Comparison of ENCODE assay signal across 16 cellular contexts in genomic region chr11:96781082-96781481, GRCh38.
"Had no signal": no experiment of that assay in that cellular context is flagged by ENCODE, and none has a peak within 500 bp of the region (broad histone marks: within the 10 kb centered on the region; RNA-seq: fewer than 3 reads in every experiment).

No MANE protein-coding gene starts in this region.

- H3K4me3 ChIP-seq: neural progenitor cell, psoas muscle, right lobe of liver, testis had no signal

- H3K36me3 ChIP-seq: neural progenitor cell, right lobe of liver had no signal

- DNase-seq: activated CD4-positive, alpha-beta T cell treated with anti-CD3 and anti-CD28 coated beads, Interleukin-2, amount 10 ng/mL, durations not matched to agents 24 days and 14 days; activated CD4-positive, CD25-positive, alpha-beta regulatory T cell; activated CD8-positive, alpha-beta T cell treated with anti-CD3 and anti-CD28 coated beads for 36 hours; activated naive CD4-positive, alpha-beta T cell treated with anti-CD3 and anti-CD28 coated beads for 36 hours; activated T-cell treated with anti-CD3 and anti-CD28 coated beads, Interleukin-2, amount 50 U/mL, for 4 hours; aorta; immature natural killer cell; mesendoderm; naive thymus-derived CD4-positive, alpha-beta T cell; psoas muscle; right lobe of liver; stimulated activated CD4-positive, alpha-beta T cell treated with anti-CD3 and anti-CD28 coated beads, Interleukin-4, amount 100 ng/mL, for 4 hours; T-helper 1 cell; T1000; testis had no signal

- H3K27me3 ChIP-seq: neural progenitor cell, right lobe of liver, testis had no signal
